11 cellular contexts compared by ENCODE assay signal in the genomic region with DNA sequence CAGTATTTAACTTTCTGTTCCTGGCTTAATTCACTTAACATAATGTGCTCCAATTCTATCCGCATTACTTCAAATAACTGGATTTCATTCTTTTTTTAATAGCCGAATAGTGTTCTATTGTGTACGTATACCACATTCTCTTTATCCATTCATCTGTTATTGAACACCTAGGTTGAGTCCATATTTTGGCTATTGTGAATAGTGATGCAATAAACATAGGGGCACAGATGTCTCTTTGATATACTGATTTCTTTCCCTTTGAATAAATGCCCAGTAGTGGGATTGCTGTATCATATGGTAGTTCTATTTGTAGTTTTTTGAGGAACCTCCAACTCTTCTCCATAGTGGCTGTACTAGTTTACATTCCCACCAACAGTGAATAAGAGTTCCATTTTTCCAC. TPM values are rescaled to one million over a fixed set of nuclear protein-coding genes. Genes with fewer than 3 reads are reported as not detected.
"Had no signal": no experiment of that assay in that cellular context is flagged by ENCODE, and none has a peak within 500 bp of the region (broad histone marks: within the 10 kb centered on the region; RNA-seq: fewer than 3 reads in every experiment).

No MANE protein-coding gene starts in this region.

- H3K27ac ChIP-seq: GM23248 had no signal

- H3K36me3 ChIP-seq: HAP-1 had no signal

- FAIRE-seq: H1, H54 had no signal

- H2AFZ ChIP-seq: GM23248, GM23338 had no signal

- H3K4me1 ChIP-seq: HAP-1 had no signal

- H3K9ac ChIP-seq: GM23248 had no signal

- DNase-seq: GM23248, GOT3, H7, H9, HCEC 1CT, HFFc6 had no signal

- H3K4me3 ChIP-seq: GM23248, GM23338, HAP-1 had no signal

- H3K4me2 ChIP-seq: GM23338 had no signal

- ATAC-seq: GM23338, HCT116 had no signal

RNA-seq across cellular contexts. Expression of a gene that starts 25.5 kb away (rescaled TPM):
- polyA plus RNA-seq: GM23248 had no signal
